Comparison of ENCODE assay signal across 17 cellular contexts in genomic region chr11:15157181-15157580, GRCh38. TPM values are rescaled to one million over a fixed set of nuclear protein-coding genes. Genes with fewer than 3 reads are reported as not detected.
DNase-seq lines count a peak whose midpoint lies in the region; ATAC-seq and TF ChIP-seq lines count a peak whose summit lies in the region.
"Had no signal": no experiment of that assay in that cellular context is flagged by ENCODE, and none has a peak within 500 bp of the region (broad histone marks: within the 10 kb centered on the region; RNA-seq: fewer than 3 reads in every experiment).

No MANE protein-coding gene starts in this region.

- peak; percentile 43 for DNase-seq in AG08396 (ENCODE audit: low spot score)
- DNase-seq in HT1080 (ENCODE audit: low read depth): peak; percentile 90
- DNase-seq in dedifferentiated amniotic fluid mesenchymal stem cell (ENCODE audit: extremely low spot score): peak; percentile 34
- peak; percentile 79 for DNase-seq in kidney tubule cell (ENCODE audit: low spot score)
- no peak for DNase-seq in vagina (ENCODE audit: extremely low spot score in 2 of 2)
- no peak for DNase-seq in effector memory CD8-positive, alpha-beta T cell
- DNase-seq in activated CD4-positive, alpha-beta T cell treated with anti-CD3 and anti-CD28 coated beads for 48 hours: no peak
- no peak for DNase-seq in SW 1271 (lab: John Stamatoyannopoulos, UW)
- DNase-seq: activated naive CD4-positive, alpha-beta T cell treated with Interleukin-2 at 50 U/mL for 16 hours; DMS 273 treated with DMSO at 0.1 percent for 48 hours; erythroblast; small intestine; stimulated activated naive CD8-positive, alpha-beta T cell treated with anti-CD3 and anti-CD28 coated beads, Interleukin-15, amount 100 ng/mL, for 72 hours had no signal

- no peaks in the 10 kb centered on the region for H3K36me3 Mint-ChIP-seq in effector memory CD8-positive, alpha-beta T cell (ENCODE audit: insufficient read depth)

- H3K4me1 ChIP-seq in vagina: no peaks in the 10 kb centered on the region

- H3K4me3 Mint-ChIP-seq in effector memory CD8-positive, alpha-beta T cell: no peak overlapping the region
- H3K4me3 Mint-ChIP-seq: stimulated activated naive CD8-positive, alpha-beta T cell treated with anti-CD3 and anti-CD28 coated beads, Interleukin-15, amount 100 ng/mL, for 72 hours had no signal

- TF ChIP-seq POLR2A in vagina (IDR thresholded peaks at IDR 0.05): no peak

- no peak for TF ChIP-seq CTCF in vagina (IDR thresholded peaks at IDR 0.05)

- intact Hi-C loops in vagina (cut with DNase I): no loop called here

- H3K9me3 Mint-ChIP-seq in effector memory CD8-positive, alpha-beta T cell: no peaks in the 10 kb centered on the region
- H3K9me3 Mint-ChIP-seq: stimulated activated naive CD8-positive, alpha-beta T cell treated with anti-CD3 and anti-CD28 coated beads, Interleukin-15, amount 100 ng/mL, for 72 hours had no signal

- H3K27me3 ChIP-seq in vagina: no peaks in the 10 kb centered on the region

- H3K27me3 Mint-ChIP-seq in effector memory CD8-positive, alpha-beta T cell: peaks cover 9 to 18% of the 10 kb centered on the region in 2 donors
- H3K27me3 Mint-ChIP-seq: stimulated activated naive CD8-positive, alpha-beta T cell treated with anti-CD3 and anti-CD28 coated beads, Interleukin-15, amount 100 ng/mL, for 72 hours had no signal

- no peak for ATAC-seq in effector memory CD8-positive, alpha-beta T cell (replicated peaks)
- ATAC-seq: HCT116; stimulated activated naive CD8-positive, alpha-beta T cell treated with anti-CD3 and anti-CD28 coated beads, Interleukin-15, amount 100 ng/mL, for 72 hours had no signal

- no peaks in the 10 kb centered on the region for H3K4me1 Mint-ChIP-seq in effector memory CD8-positive, alpha-beta T cell (ENCODE audit: low read depth in 2 of 2)
- H3K4me1 Mint-ChIP-seq: stimulated activated naive CD8-positive, alpha-beta T cell treated with anti-CD3 and anti-CD28 coated beads, Interleukin-15, amount 100 ng/mL, for 72 hours had no signal

- no peaks in the 10 kb centered on the region for H3K9me3 ChIP-seq in vagina

- no peaks in the 10 kb centered on the region for H3K36me3 ChIP-seq in vagina

- no peak overlapping the region for H3K27ac Mint-ChIP-seq in effector memory CD8-positive, alpha-beta T cell
- H3K27ac Mint-ChIP-seq: stimulated activated naive CD8-positive, alpha-beta T cell treated with anti-CD3 and anti-CD28 coated beads, Interleukin-15, amount 100 ng/mL, for 72 hours had no signal

- H3K4me3 ChIP-seq in vagina: no peak overlapping the region

- H3K27ac ChIP-seq in vagina: no peak overlapping the region
- H3K27ac ChIP-seq: HL-60 had no signal

RNA-seq across cellular contexts. Expression of gene INSC, which starts 42.5 kb away (rescaled TPM):
- 4.0 and 4.3 TPM in 2 replicates for total RNA-seq in HT1080 (2014; rRNA removed; shearing (Covaris generic))
- 5.5 and 7.2 TPM in 2 replicates for polyA plus RNA-seq in HT1080 (2015; cell fraction: cytosol; rRNA removed)
- 11.2 and 12.3 TPM in 2 replicates for polyA plus RNA-seq in HT1080 (2015; cell fraction: nucleus; rRNA removed)
- 3.2 TPM for total RNA-seq in vagina
- total RNA-seq: chondrocyte, osteocyte had no signal

Comparison
In these comparisons a context has a peak if more than half of its experiments do, and no peak if none do; other contexts are left out.
1. DNase-seq: peak in AG08396 (single experiment), HT1080 (single experiment), dedifferentiated amniotic fluid mesenchymal stem cell (single experiment) and kidney tubule cell (single experiment); none in vagina (0 of 2), effector memory CD8-positive, alpha-beta T cell (0 of 3), activated CD4-positive, alpha-beta T cell treated with anti-CD3 and anti-CD28 coated beads for 48 hours (single experiment) and SW 1271 (0 of 2).